ENCODE assay signal across 22 cellular contexts in genomic region chr3:136187868-136188267, GRCh38. TPM values are rescaled to one million over a fixed set of nuclear protein-coding genes. Genes with fewer than 3 reads are reported as not detected.
DNase-seq lines count a peak whose midpoint lies in the region; ATAC-seq and TF ChIP-seq lines count a peak whose summit lies in the region.
"Had no signal": no experiment of that assay in that cellular context is flagged by ENCODE, and none has a peak within 500 bp of the region (broad histone marks: within the 10 kb centered on the region; RNA-seq: fewer than 3 reads in every experiment).

No MANE protein-coding gene starts in this region.

- no peak overlapping the region for H3K18ac ChIP-seq in H9 (ENCODE audit: insufficient read length, low read depth, low read length)

- H3K9me3 Mint-ChIP-seq in activated CD8-positive, alpha-beta T cell treated with anti-CD3 and anti-CD28 coated beads for 36 hours = no peaks in the 10 kb centered on the region
- H3K9me3 Mint-ChIP-seq in activated CD8-positive, alpha-beta T cell treated with anti-CD3 and anti-CD28 coated beads, Interleukin-2, amount 10 ng/mL, durations not matched to agents 7 days and 5 days (ENCODE audit: insufficient read depth) = no peaks in the 10 kb centered on the region
- H3K9me3 Mint-ChIP-seq in H9 (no peaks in the 10 kb centered on the region), WTC11 (peaks cover 6% of the 10 kb centered on the region)
- H3K9me3 Mint-ChIP-seq in naive thymus-derived CD8-positive, alpha-beta T cell = no peaks in the 10 kb centered on the region
- H3K9me3 Mint-ChIP-seq: activated naive CD4-positive, alpha-beta T cell treated with anti-CD3 and anti-CD28 coated beads, Interleukin-2, amount 10 ng/mL, durations not matched to agents 7 days and 5 days had no signal

- peaks cover 81% of the 10 kb centered on the region for H3K4me1 Mint-ChIP-seq in activated CD8-positive, alpha-beta T cell treated with anti-CD3 and anti-CD28 coated beads for 36 hours (ENCODE audit: low read depth)
- H3K4me1 Mint-ChIP-seq in activated CD8-positive, alpha-beta T cell treated with anti-CD3 and anti-CD28 coated beads, Interleukin-2, amount 10 ng/mL, durations not matched to agents 7 days and 5 days (ENCODE audit: low read depth) = peaks cover 74% of the 10 kb centered on the region
- H3K4me1 Mint-ChIP-seq in H9 (peaks cover 46 to 49% of the 10 kb centered on the region in 2 experiments), WTC11 (peaks cover 62% of the 10 kb centered on the region)
- H3K4me1 Mint-ChIP-seq in naive thymus-derived CD8-positive, alpha-beta T cell = peaks cover 29 to 98% (median 91%) of the 10 kb centered on the region in 4 donors

- no peak overlapping the region for H3T11ph ChIP-seq in H9 (ENCODE audit: low read length)

- no peak overlapping the region for H3K27ac ChIP-seq in H9 (ENCODE audit: insufficient read length, low read depth, low read length)
- H3K27ac ChIP-seq: body of pancreas, vagina had no signal

- H4K8ac ChIP-seq in H9 (replicated peaks; ENCODE audit: insufficient read length, low read depth, low read length) = no peak overlapping the region

- H2BK12ac ChIP-seq in H9 (ENCODE audit: insufficient read length, low read depth, low read length) = no peak overlapping the region

- peaks cover 70% of the 10 kb centered on the region for H3K79me2 ChIP-seq in H9 (ENCODE audit: insufficient read depth, low read length)

- TF ChIP-seq CTCF in activated CD8-positive, alpha-beta T cell treated with anti-CD3 and anti-CD28 coated beads for 36 hours (IDR thresholded peaks at IDR 0.05) = no peak
- TF ChIP-seq CTCF in H9 (conservative IDR thresholded peaks at IDR 0.05) (no peak), WTC11 (IDR thresholded peaks at IDR 0.05) (no peak)

- no peaks in the 10 kb centered on the region; the same call in 1 of the 2 replicates for H3K4me1 ChIP-seq in H9 (ENCODE audit: insufficient read depth, low read length)

- CTCF ChIA-PET in activated CD8-positive, alpha-beta T cell treated with anti-CD3 and anti-CD28 coated beads for 36 hours (lab: Charles Lee) = interaction anchor here (1.0 kb wide), 1 partner anchor 100 kb away, joined by 3 read pairs; no protein-coding TSS in a partner anchor
- CTCF ChIA-PET in activated CD8-positive, alpha-beta T cell treated with anti-CD3 and anti-CD28 coated beads, Interleukin-2, amount 10 ng/mL, durations not matched to agents 7 days and 5 days (lab: Charles Lee) = interaction anchor here (0.7 to 1.5 kb wide), 3 partner anchors 9 to 565 kb away, joined by 3 to 4 read pairs (median 4); partner anchors contain the start of gene STAG1
- CTCF ChIA-PET in WTC11 (lab: Charles Lee) = interaction anchor here (0.5 to 1.3 kb wide), 3 partner anchors 9 to 564 kb away, joined by 3 to 6 read pairs (median 3); partner anchors contain the start of gene STAG1

- H3K79me1 ChIP-seq in H9 (ENCODE audit: insufficient read depth, low read depth, low read length, poor library complexity, severe bottlenecking) = peaks cover 6% of the 10 kb centered on the region

- H2BK5ac ChIP-seq in H9 (ENCODE audit: insufficient read length, low read length) = no peak overlapping the region

- no peak overlapping the region for H3K4ac ChIP-seq in H9 (ENCODE audit: low read depth, low read length)

- no peak overlapping the region for H2BK15ac ChIP-seq in H9 (ENCODE audit: low read depth, low read length)

- no peak overlapping the region for H4K5ac ChIP-seq in H9 (ENCODE audit: insufficient read length, low read depth, low read length)

- H3K27me3 Mint-ChIP-seq in activated CD8-positive, alpha-beta T cell treated with anti-CD3 and anti-CD28 coated beads for 36 hours = no peaks in the 10 kb centered on the region
- H3K27me3 Mint-ChIP-seq in activated CD8-positive, alpha-beta T cell treated with anti-CD3 and anti-CD28 coated beads, Interleukin-2, amount 10 ng/mL, durations not matched to agents 7 days and 5 days (ENCODE audit: low read depth) = no peaks in the 10 kb centered on the region
- H3K27me3 Mint-ChIP-seq in H9 (ENCODE audit: low read depth) (no peaks in the 10 kb centered on the region), WTC11 (ENCODE audit: low read depth) (no peaks in the 10 kb centered on the region)
- H3K27me3 Mint-ChIP-seq in naive thymus-derived CD8-positive, alpha-beta T cell = no peaks in the 10 kb centered on the region
- H3K27me3 Mint-ChIP-seq: activated CD8-positive, alpha-beta memory T cell treated with anti-CD3 and anti-CD28 coated beads, Interleukin-2, amount 10 ng/mL, durations not matched to agents 7 days and 5 days; activated naive CD4-positive, alpha-beta T cell treated with anti-CD3 and anti-CD28 coated beads, Interleukin-2, amount 10 ng/mL, durations not matched to agents 7 days and 5 days had no signal

- no peak overlapping the region for H2AFZ ChIP-seq in H9 (ENCODE audit: low read length)

- H3K9me3 ChIP-seq in H9 (ENCODE audit: control insufficient read depth, low read depth, low read length) = no peaks in the 10 kb centered on the region
- H3K9me3 ChIP-seq: body of pancreas, sigmoid colon, vagina had no signal

- no peaks in the 10 kb centered on the region for H4K20me1 ChIP-seq in H9 (ENCODE audit: control insufficient read depth, insufficient read depth, insufficient read length)

- no peaks in the 10 kb centered on the region for H3K27me3 ChIP-seq in H9 (ENCODE audit: insufficient read depth, low read length)
- H3K27me3 ChIP-seq: body of pancreas, sigmoid colon, vagina had no signal

- ATAC-seq in activated CD8-positive, alpha-beta T cell treated with anti-CD3 and anti-CD28 coated beads for 36 hours = no peak
- ATAC-seq in activated CD8-positive, alpha-beta T cell treated with anti-CD3 and anti-CD28 coated beads, Interleukin-2, amount 10 ng/mL, durations not matched to agents 7 days and 5 days = no peak
- ATAC-seq in WTC11 = no peak
- ATAC-seq in naive thymus-derived CD8-positive, alpha-beta T cell = no peak
- no peak for ATAC-seq in HG02678 (IDR thresholded peaks at IDR 0.05; ENCODE audit: unreplicated experiment)
- ATAC-seq in GM18517 (IDR thresholded peaks at IDR 0.05; ENCODE audit: unreplicated experiment) = no peak
- ATAC-seq in HG02571 (IDR thresholded peaks at IDR 0.05; ENCODE audit: unreplicated experiment) = no peak
- ATAC-seq: activated CD8-positive, alpha-beta memory T cell treated with anti-CD3 and anti-CD28 coated beads, Interleukin-2, amount 10 ng/mL, durations not matched to agents 7 days and 5 days; body of pancreas; left lobe of liver had no signal

- no peak overlapping the region for H4K91ac ChIP-seq in H9 (ENCODE audit: insufficient read length, low read depth, low read length)

- no peak overlapping the region for H3K56ac ChIP-seq in H9 (ENCODE audit: insufficient read length, low read depth, low read length)

- no peak overlapping the region for H2BK20ac ChIP-seq in H9 (ENCODE audit: low read depth, low read length, poor library complexity, severe bottlenecking)

- no CpG with 5 or more reads among the region's 4 CpGs for WGBS in H9 (ENCODE audit: extremely low coverage, insufficient read length, low lambda C conversion rate)

- intact Hi-C loops in activated CD8-positive, alpha-beta T cell treated with anti-CD3 and anti-CD28 coated beads for 36 hours (cut with micrococcal nuclease) = no loop called here

- H3K4me3 Mint-ChIP-seq in activated CD8-positive, alpha-beta T cell treated with anti-CD3 and anti-CD28 coated beads for 36 hours = no peak overlapping the region
- H3K4me3 Mint-ChIP-seq in activated CD8-positive, alpha-beta T cell treated with anti-CD3 and anti-CD28 coated beads, Interleukin-2, amount 10 ng/mL, durations not matched to agents 7 days and 5 days = no peak overlapping the region
- H3K4me3 Mint-ChIP-seq in H9 = peak overlapping the region in 1 of 2 experiments; percentile 42; a peak in 2 of 5 replicates
- H3K4me3 Mint-ChIP-seq in WTC11 = peak overlapping the region; percentile 20; the same call in 1 of the 2 replicates
- H3K4me3 Mint-ChIP-seq in naive thymus-derived CD8-positive, alpha-beta T cell = peak overlapping the region; percentile 68 to 97 (median 82)
- H3K4me3 Mint-ChIP-seq: activated CD8-positive, alpha-beta memory T cell treated with anti-CD3 and anti-CD28 coated beads, Interleukin-2, amount 10 ng/mL, durations not matched to agents 7 days and 5 days; activated naive CD4-positive, alpha-beta T cell treated with anti-CD3 and anti-CD28 coated beads, Interleukin-2, amount 10 ng/mL, durations not matched to agents 7 days and 5 days had no signal

- no peak overlapping the region for H3K14ac ChIP-seq in H9 (ENCODE audit: insufficient read depth, low read length)

- H2AK5ac ChIP-seq in H9 (ENCODE audit: insufficient read length, low read length) = no peak overlapping the region

- H3K9ac ChIP-seq in H9 (ENCODE audit: extremely low read depth, insufficient read length, low read length) = no peak overlapping the region

- peak overlapping the region; percentile 25 for H3K27ac Mint-ChIP-seq in activated CD8-positive, alpha-beta T cell treated with anti-CD3 and anti-CD28 coated beads for 36 hours
- no peak overlapping the region for H3K27ac Mint-ChIP-seq in activated CD8-positive, alpha-beta T cell treated with anti-CD3 and anti-CD28 coated beads, Interleukin-2, amount 10 ng/mL, durations not matched to agents 7 days and 5 days
- H3K27ac Mint-ChIP-seq in H9 (peak overlapping the region; percentile 67 to 91 (median 82); a peak in 4 of 7 replicates), WTC11 (no peak overlapping the region)
- H3K27ac Mint-ChIP-seq in naive thymus-derived CD8-positive, alpha-beta T cell = peak overlapping the region in 6 of 10 donors; percentile 31 to 92 (median 60)

- H3K23ac ChIP-seq in H9 (ENCODE audit: insufficient read length, low read depth, low read length) = no peak overlapping the region

- no peaks in the 10 kb centered on the region for H3K23me2 ChIP-seq in H9 (ENCODE audit: insufficient read length, low read depth, low read length, poor library complexity, severe bottlenecking)

- H3K36me3 Mint-ChIP-seq in activated CD8-positive, alpha-beta T cell treated with anti-CD3 and anti-CD28 coated beads for 36 hours (ENCODE audit: low read depth) = peaks cover 28% of the 10 kb centered on the region
- peaks cover 43% of the 10 kb centered on the region for H3K36me3 Mint-ChIP-seq in activated CD8-positive, alpha-beta T cell treated with anti-CD3 and anti-CD28 coated beads, Interleukin-2, amount 10 ng/mL, durations not matched to agents 7 days and 5 days (ENCODE audit: low read depth)
- H3K36me3 Mint-ChIP-seq in H9 (ENCODE audit: insufficient read depth in 1 of 3, low read depth in 3 of 3) (peaks cover 2 to 12% (median 4%) of the 10 kb centered on the region in 3 experiments; a peak in 5 of 7 replicates), WTC11 (peaks cover 6% of the 10 kb centered on the region; the same call in 1 of the 2 replicates)
- H3K36me3 Mint-ChIP-seq in naive thymus-derived CD8-positive, alpha-beta T cell = peaks cover 0 to 24% (median 2%) of the 10 kb centered on the region in 3 donors

- no peak overlapping the region for H2BK120ac ChIP-seq in H9 (ENCODE audit: low read depth, low read length, poor library complexity, severe bottlenecking)

- H3K4me2 ChIP-seq in H9 (ENCODE audit: insufficient read depth, insufficient read length, low read length) = no peak overlapping the region

- no peak for DNase-seq in activated CD8-positive, alpha-beta T cell treated with anti-CD3 and anti-CD28 coated beads for 36 hours
- no peak for DNase-seq in activated CD8-positive, alpha-beta T cell treated with anti-CD3 and anti-CD28 coated beads, Interleukin-2, amount 10 ng/mL, durations not matched to agents 7 days and 5 days
- DNase-seq in H9 = no peak
- no peak for DNase-seq in WTC11 (ENCODE audit: low spot score)
- DNase-seq in naive thymus-derived CD8-positive, alpha-beta T cell = no peak
- DNase-seq: activated CD4-positive, CD25-positive, alpha-beta regulatory T cell; activated CD8-positive, alpha-beta memory T cell treated with anti-CD3 and anti-CD28 coated beads, Interleukin-2, amount 10 ng/mL, durations not matched to agents 7 days and 5 days; activated naive CD4-positive, alpha-beta T cell treated with anti-CD3 and anti-CD28 coated beads, Interleukin-2, amount 10 ng/mL, durations not matched to agents 7 days and 5 days; body of pancreas; COR-L47; cortex of kidney; GOT3; Kasumi-1; NCI-H2171; NCI-H774; sigmoid colon; stimulated activated CD4-positive, alpha-beta T cell treated with anti-CD3 and anti-CD28 coated beads, Interleukin-2, amount 100 ng/mL, for 24 hours had no signal

- POLR2A ChIA-PET in activated CD8-positive, alpha-beta T cell treated with anti-CD3 and anti-CD28 coated beads for 36 hours (lab: Charles Lee) = interaction anchor here (0.8 to 0.9 kb wide), 2 partner anchors 10 to 1987 kb away, joined by 3 read pairs; partner anchors contain the start of gene DBR1
- POLR2A ChIA-PET in activated CD8-positive, alpha-beta T cell treated with anti-CD3 and anti-CD28 coated beads, Interleukin-2, amount 10 ng/mL, durations not matched to agents 7 days and 5 days (lab: Charles Lee) = interaction anchor here (1.4 kb wide), 1 partner anchor 565 kb away, joined by 4 read pairs; the partner anchor contains the start of gene STAG1
- POLR2A ChIA-PET in WTC11 (lab: Charles Lee) = interaction anchor here (0.6 to 0.8 kb wide), 2 partner anchors 9 to 590 kb away, joined by 3 to 4 read pairs; partner anchors contain the start of gene MSL2
- POLR2A ChIA-PET in naive thymus-derived CD8-positive, alpha-beta T cell (lab: Charles Lee) = interaction anchor here (0.6 to 5.7 kb wide), 2 partner anchors 8 to 52 kb away, joined by 6 to 34 read pairs; partner anchors contain the start of gene MSL2

RNA-seq across cellular contexts. Expression of gene MSL2, which starts 8.3 kb away (rescaled TPM):
- total RNA-seq in activated CD8-positive, alpha-beta T cell treated with anti-CD3 and anti-CD28 coated beads for 36 hours = 10 to 100 TPM; 35.8 to 36.8 TPM
- total RNA-seq in activated CD8-positive, alpha-beta T cell treated with anti-CD3 and anti-CD28 coated beads, Interleukin-2, amount 10 ng/mL, durations not matched to agents 7 days and 5 days = 10 to 100 TPM; 50.7 to 54.0 TPM
- total RNA-seq in H9 (2021) = 38.4 and 42.7 TPM in 2 replicates
- 36.7 to 38.2 TPM (median 37.8 TPM) in 3 replicates for total RNA-seq in WTC11 (2021)
- total RNA-seq in naive thymus-derived CD8-positive, alpha-beta T cell = 100 to 1,000 TPM in 1 of 2 experiments, 10 to 100 TPM in 1; 96.6 to 100 TPM
- 10 to 100 TPM; 28.7 to 41.1 (median 38.9) TPM for polyA plus RNA-seq in naive thymus-derived CD8-positive, alpha-beta T cell

Comparison
In these comparisons a context has a peak if more than half of its experiments do, and no peak if none do; other contexts are left out.
1. H3K27ac Mint-ChIP-seq: peak in activated CD8-positive, alpha-beta T cell treated with anti-CD3 and anti-CD28 coated beads for 36 hours (single experiment), H9 (3 of 3) and naive thymus-derived CD8-positive, alpha-beta T cell (6 of 10); none in activated CD8-positive, alpha-beta T cell treated with anti-CD3 and anti-CD28 coated beads, Interleukin-2, amount 10 ng/mL, durations not matched to agents 7 days and 5 days (single experiment) and WTC11 (single experiment).
2. H3K4me3 Mint-ChIP-seq: peak in WTC11 (single experiment) and naive thymus-derived CD8-positive, alpha-beta T cell (10 of 10); none in activated CD8-positive, alpha-beta T cell treated with anti-CD3 and anti-CD28 coated beads for 36 hours (single experiment) and activated CD8-positive, alpha-beta T cell treated with anti-CD3 and anti-CD28 coated beads, Interleukin-2, amount 10 ng/mL, durations not matched to agents 7 days and 5 days (single experiment).